1 cellular context compared by ENCODE assay signal in genomic region chr13:48303331-48304131, GRCh38.
TF ChIP-seq lines count a peak whose summit lies in the region.

TSS of gene RB1 (plus strand) at chr13:48303751. CDS start at chr13:48303913, 162 bp downstream.

TF ChIP-seq in HepG2, 621 proteins besides CTCF, POLR2A, EP300 and RAD21 (continued from another document and continues in another):
- TF ChIP-seq, protein P1, sequence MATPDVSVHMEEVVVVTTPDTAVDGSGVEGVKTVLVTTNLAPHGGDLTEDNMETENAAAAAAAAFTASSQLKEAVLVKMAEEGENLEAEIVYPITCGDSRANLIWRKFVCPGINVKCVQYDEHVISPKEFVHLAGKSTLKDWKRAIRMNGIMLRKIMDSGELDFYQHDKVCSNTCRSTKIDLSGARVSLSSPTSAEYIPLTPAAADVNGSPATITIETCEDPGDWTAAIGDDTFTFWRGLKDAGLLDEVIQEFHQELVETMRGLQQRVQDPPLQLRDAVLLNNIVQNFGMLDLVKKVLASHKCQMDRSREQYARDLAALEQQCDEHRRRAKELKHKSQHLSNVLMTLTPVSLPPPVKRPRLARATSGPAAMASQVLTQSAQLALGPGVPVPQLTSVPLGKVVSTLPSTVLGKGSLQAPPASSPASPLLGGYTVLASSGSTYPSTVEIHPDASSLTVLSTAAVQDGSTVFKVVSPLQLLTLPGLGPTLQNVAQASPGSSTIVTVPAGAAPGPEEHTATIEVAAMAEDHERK (CRISPR knock-in tag; IDR thresholded peaks at IDR 0.05; ENCODE audit: low read depth): peak; percentile 57
- TF ChIP-seq ZNF530 (CRISPR knock-in tag; IDR thresholded peaks at IDR 0.05; ENCODE audit: low read depth) (no peak), ZNF496 (CRISPR knock-in tag; IDR thresholded peaks at IDR 0.05; ENCODE audit: insufficient replicate concordance) (no peak), ZNF878 (CRISPR knock-in tag; IDR thresholded peaks at IDR 0.05) (0 out of 2 replicates have a peak, but pooled peaks have one; percentile 12), REXO4 (CRISPR knock-in tag; IDR thresholded peaks at IDR 0.05; ENCODE audit: borderline replicate concordance) (no peak), ZEB1 (IDR thresholded peaks at IDR 0.05; ENCODE audit: insufficient replicate concordance, low read depth) (no peak), CENPT (CRISPR knock-in tag; IDR thresholded peaks at IDR 0.05; ENCODE audit: low read depth) (no peak), HNF1B (CRISPR knock-in tag; IDR thresholded peaks at IDR 0.05) (peak; percentile 69; the same call in 1 of the 2 replicates), ZNF691 (CRISPR knock-in tag; IDR thresholded peaks at IDR 0.05; ENCODE audit: borderline replicate concordance, low read depth) (peak; percentile 36; the same call in 1 of the 2 replicates), SNRNP70 (IDR thresholded peaks at IDR 0.05; ENCODE audit: low read depth, low read length) (no peak), SOX5 (CRISPR knock-in tag; IDR thresholded peaks at IDR 0.05; ENCODE audit: borderline replicate concordance) (no peak; the same call in 1 of the 2 replicates), ETV5 (CRISPR knock-in tag; IDR thresholded peaks at IDR 0.05; ENCODE audit: borderline replicate concordance) (peak; percentile 80), NFRKB (IDR thresholded peaks at IDR 0.05) (no peak), ZNF33A (CRISPR knock-in tag; IDR thresholded peaks at IDR 0.05; ENCODE audit: borderline replicate concordance) (0 out of 2 replicates have a peak, but pooled peaks have one; percentile 58), ERF (CRISPR knock-in tag; IDR thresholded peaks at IDR 0.05) (no peak), SALL1 (CRISPR knock-in tag; IDR thresholded peaks at IDR 0.05) (peak; percentile 67), PHF21A (CRISPR knock-in tag; IDR thresholded peaks at IDR 0.05) (peak; percentile 82; the same call in 1 of the 2 replicates), ZFY (CRISPR knock-in tag; IDR thresholded peaks at IDR 0.05) (peak; percentile 90), FOXP1 (IDR thresholded peaks at IDR 0.05) (no peak), FOXP1 (CRISPR knock-in tag; IDR thresholded peaks at IDR 0.05) (no peak), MTA1 (CRISPR knock-in tag; IDR thresholded peaks at IDR 0.05; ENCODE audit: borderline replicate concordance) (peak; percentile 38; the same call in 1 of the 2 replicates), ZNF430 (CRISPR knock-in tag; IDR thresholded peaks at IDR 0.05) (peak; percentile 64; the same call in 1 of the 2 replicates), KLF6 (CRISPR knock-in tag; IDR thresholded peaks at IDR 0.05) (peak; percentile 45; the same call in 1 of the 2 replicates), KLF12 (CRISPR knock-in tag; IDR thresholded peaks at IDR 0.05; ENCODE audit: borderline replicate concordance) (no peak), SMYD3 (CRISPR knock-in tag; IDR thresholded peaks at IDR 0.05) (no peak), SMARCC2 (IDR thresholded peaks at IDR 0.05) (no peak), SMC3 (IDR thresholded peaks at IDR 0.05; ENCODE audit: low read length) (no peak), TARDBP (CRISPR knock-in tag; IDR thresholded peaks at IDR 0.05) (peak; percentile 33; the same call in 1 of the 2 replicates), PRPF4 (IDR thresholded peaks at IDR 0.05; ENCODE audit: low read depth, low read length, poor library complexity, severe bottlenecking) (no peak), NCOA1 (CRISPR knock-in tag; IDR thresholded peaks at IDR 0.05) (no peak), ZNF543 (CRISPR knock-in tag; IDR thresholded peaks at IDR 0.05) (no peak), ZNF660 (CRISPR knock-in tag; IDR thresholded peaks at IDR 0.05; ENCODE audit: borderline replicate concordance, low read depth) (no peak), ZNF251 (CRISPR knock-in tag; IDR thresholded peaks at IDR 0.05) (no peak), HMGA1 (CRISPR knock-in tag; conservative IDR thresholded peaks at IDR 0.05) (no peak), ZNF331 (CRISPR knock-in tag; IDR thresholded peaks at IDR 0.05) (no peak; the same call in 1 of the 2 replicates), SMARCE1 (IDR thresholded peaks at IDR 0.05; ENCODE audit: borderline replicate concordance) (no peak), MAFK (conservative IDR thresholded peaks at IDR 0.05 in 1 of 2, IDR thresholded peaks at IDR 0.05 in 1 of 2; ENCODE audit: low read length in 2 of 2) (no peak), SYNCRIP (IDR thresholded peaks at IDR 0.05; ENCODE audit: insufficient read depth, low read depth, low read length) (no peak), ZNF792 (CRISPR knock-in tag; IDR thresholded peaks at IDR 0.05) (peak; percentile 66), BCLAF1 (IDR thresholded peaks at IDR 0.05) (no peak), MIER3 (CRISPR knock-in tag; IDR thresholded peaks at IDR 0.05; ENCODE audit: borderline replicate concordance) (no peak), ZBTB1 (CRISPR knock-in tag; IDR thresholded peaks at IDR 0.05; ENCODE audit: borderline replicate concordance) (no peak), SRSF4 (IDR thresholded peaks at IDR 0.05; ENCODE audit: low read depth, low read length, poor library complexity, severe bottlenecking) (no peak), HDAC1 (CRISPR knock-in tag; IDR thresholded peaks at IDR 0.05) (peak; percentile 91), ZFP82 (CRISPR knock-in tag; IDR thresholded peaks at IDR 0.05; ENCODE audit: borderline replicate concordance) (no peak), BCL3 (CRISPR knock-in tag; IDR thresholded peaks at IDR 0.05) (peak; percentile 30; the same call in 1 of the 2 replicates), ZSCAN21 (CRISPR knock-in tag; IDR thresholded peaks at IDR 0.05; ENCODE audit: borderline replicate concordance) (no peak), ZNF709 (CRISPR knock-in tag; IDR thresholded peaks at IDR 0.05) (peak; percentile 44; the same call in 1 of the 2 replicates)
- TF ChIP-seq, protein P2, sequence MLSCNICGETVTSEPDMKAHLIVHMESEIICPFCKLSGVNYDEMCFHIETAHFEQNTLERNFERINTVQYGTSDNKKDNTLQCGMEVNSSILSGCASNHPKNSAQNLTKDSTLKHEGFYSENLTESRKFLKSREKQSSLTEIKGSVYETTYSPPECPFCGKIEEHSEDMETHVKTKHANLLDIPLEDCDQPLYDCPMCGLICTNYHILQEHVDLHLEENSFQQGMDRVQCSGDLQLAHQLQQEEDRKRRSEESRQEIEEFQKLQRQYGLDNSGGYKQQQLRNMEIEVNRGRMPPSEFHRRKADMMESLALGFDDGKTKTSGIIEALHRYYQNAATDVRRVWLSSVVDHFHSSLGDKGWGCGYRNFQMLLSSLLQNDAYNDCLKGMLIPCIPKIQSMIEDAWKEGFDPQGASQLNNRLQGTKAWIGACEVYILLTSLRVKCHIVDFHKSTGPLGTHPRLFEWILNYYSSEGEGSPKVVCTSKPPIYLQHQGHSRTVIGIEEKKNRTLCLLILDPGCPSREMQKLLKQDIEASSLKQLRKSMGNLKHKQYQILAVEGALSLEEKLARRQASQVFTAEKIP (CRISPR knock-in tag; IDR thresholded peaks at IDR 0.05; ENCODE audit: borderline replicate concordance): no peak
- TF ChIP-seq, protein P3, sequence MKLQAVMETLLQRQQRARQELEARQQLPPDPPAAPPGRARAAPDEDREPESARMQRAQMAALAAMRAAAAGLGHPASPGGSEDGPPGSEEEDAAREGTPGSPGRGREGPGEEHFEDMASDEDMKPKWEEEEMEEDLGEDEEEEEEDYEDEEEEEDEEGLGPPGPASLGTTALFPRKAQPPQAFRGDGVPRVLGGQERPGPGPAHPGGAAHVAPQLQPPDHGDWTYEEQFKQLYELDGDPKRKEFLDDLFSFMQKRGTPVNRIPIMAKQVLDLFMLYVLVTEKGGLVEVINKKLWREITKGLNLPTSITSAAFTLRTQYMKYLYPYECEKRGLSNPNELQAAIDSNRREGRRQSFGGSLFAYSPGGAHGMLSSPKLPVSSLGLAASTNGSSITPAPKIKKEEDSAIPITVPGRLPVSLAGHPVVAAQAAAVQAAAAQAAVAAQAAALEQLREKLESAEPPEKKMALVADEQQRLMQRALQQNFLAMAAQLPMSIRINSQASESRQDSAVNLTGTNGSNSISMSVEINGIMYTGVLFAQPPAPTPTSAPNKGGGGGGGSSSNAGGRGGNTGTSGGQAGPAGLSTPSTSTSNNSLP (IDR thresholded peaks at IDR 0.05; ENCODE audit: low read depth, low read length): no peak
- TF ChIP-seq, protein P4, sequence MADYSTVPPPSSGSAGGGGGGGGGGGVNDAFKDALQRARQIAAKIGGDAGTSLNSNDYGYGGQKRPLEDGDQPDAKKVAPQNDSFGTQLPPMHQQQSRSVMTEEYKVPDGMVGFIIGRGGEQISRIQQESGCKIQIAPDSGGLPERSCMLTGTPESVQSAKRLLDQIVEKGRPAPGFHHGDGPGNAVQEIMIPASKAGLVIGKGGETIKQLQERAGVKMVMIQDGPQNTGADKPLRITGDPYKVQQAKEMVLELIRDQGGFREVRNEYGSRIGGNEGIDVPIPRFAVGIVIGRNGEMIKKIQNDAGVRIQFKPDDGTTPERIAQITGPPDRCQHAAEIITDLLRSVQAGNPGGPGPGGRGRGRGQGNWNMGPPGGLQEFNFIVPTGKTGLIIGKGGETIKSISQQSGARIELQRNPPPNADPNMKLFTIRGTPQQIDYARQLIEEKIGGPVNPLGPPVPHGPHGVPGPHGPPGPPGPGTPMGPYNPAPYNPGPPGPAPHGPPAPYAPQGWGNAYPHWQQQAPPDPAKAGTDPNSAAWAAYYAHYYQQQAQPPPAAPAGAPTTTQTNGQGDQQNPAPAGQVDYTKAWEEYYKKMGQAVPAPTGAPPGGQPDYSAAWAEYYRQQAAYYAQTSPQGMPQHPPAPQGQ (CRISPR knock-in tag; IDR thresholded peaks at IDR 0.05; ENCODE audit: borderline replicate concordance): no peak
- TF ChIP-seq, protein P5, sequence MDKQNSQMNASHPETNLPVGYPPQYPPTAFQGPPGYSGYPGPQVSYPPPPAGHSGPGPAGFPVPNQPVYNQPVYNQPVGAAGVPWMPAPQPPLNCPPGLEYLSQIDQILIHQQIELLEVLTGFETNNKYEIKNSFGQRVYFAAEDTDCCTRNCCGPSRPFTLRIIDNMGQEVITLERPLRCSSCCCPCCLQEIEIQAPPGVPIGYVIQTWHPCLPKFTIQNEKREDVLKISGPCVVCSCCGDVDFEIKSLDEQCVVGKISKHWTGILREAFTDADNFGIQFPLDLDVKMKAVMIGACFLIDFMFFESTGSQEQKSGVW (CRISPR knock-in tag; IDR thresholded peaks at IDR 0.05; ENCODE audit: borderline replicate concordance): no peak
- TF ChIP-seq, protein P6, sequence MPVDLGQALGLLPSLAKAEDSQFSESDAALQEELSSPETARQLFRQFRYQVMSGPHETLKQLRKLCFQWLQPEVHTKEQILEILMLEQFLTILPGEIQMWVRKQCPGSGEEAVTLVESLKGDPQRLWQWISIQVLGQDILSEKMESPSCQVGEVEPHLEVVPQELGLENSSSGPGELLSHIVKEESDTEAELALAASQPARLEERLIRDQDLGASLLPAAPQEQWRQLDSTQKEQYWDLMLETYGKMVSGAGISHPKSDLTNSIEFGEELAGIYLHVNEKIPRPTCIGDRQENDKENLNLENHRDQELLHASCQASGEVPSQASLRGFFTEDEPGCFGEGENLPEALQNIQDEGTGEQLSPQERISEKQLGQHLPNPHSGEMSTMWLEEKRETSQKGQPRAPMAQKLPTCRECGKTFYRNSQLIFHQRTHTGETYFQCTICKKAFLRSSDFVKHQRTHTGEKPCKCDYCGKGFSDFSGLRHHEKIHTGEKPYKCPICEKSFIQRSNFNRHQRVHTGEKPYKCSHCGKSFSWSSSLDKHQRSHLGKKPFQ (CRISPR knock-in tag; IDR thresholded peaks at IDR 0.05; ENCODE audit: insufficient replicate concordance): no peak
